In genomic region chr3:171286580-171287249, GRCh38 we compare ENCODE assay signal across 11 cellular contexts.
A peak's percentile ranks its signal among the peaks of the same experiment; 100 is the strongest.
DNase-seq lines count a peak whose midpoint lies in the region; ATAC-seq and TF ChIP-seq lines count a peak whose summit lies in the region.
"Had no signal": no experiment of that assay in that cellular context is flagged by ENCODE, and none has a peak within 500 bp of the region (broad histone marks: within the 10 kb centered on the region; RNA-seq: fewer than 3 reads in every experiment).

No MANE protein-coding gene starts in this region.

- no peaks in the 10 kb centered on the region for H3K9me3 ChIP-seq in CD4-positive, CD25-positive, alpha-beta regulatory T cell (ENCODE audit: control insufficient read depth in 2 of 2, low read length in 2 of 2)

- peak overlapping the region; percentile 35 for H3K27ac ChIP-seq in CD4-positive, CD25-positive, alpha-beta regulatory T cell (ENCODE audit: insufficient read depth, low read length, poor library complexity, severe bottlenecking)

- peaks cover 42% of the 10 kb centered on the region for H3K4me1 ChIP-seq in CD4-positive, CD25-positive, alpha-beta regulatory T cell (ENCODE audit: control insufficient read depth, insufficient read depth, low read length, poor library complexity, severe bottlenecking)

- H3K36me3 ChIP-seq in CD4-positive, CD25-positive, alpha-beta regulatory T cell (ENCODE audit: control insufficient read depth, insufficient read depth, low read length): no peaks in the 10 kb centered on the region

- no peak for TF ChIP-seq CTCF in chondrocyte (IDR thresholded peaks at IDR 0.05)

- peak overlapping the region; percentile 46 to 86 (median 70) for H3K27ac Mint-ChIP-seq in CD4-positive, CD25-positive, alpha-beta regulatory T cell
- H3K27ac Mint-ChIP-seq in chondrocyte (ENCODE audit: unreplicated experiment): peak overlapping the region; percentile 87
- H3K27ac Mint-ChIP-seq: CD14-positive monocyte, naive B cell had no signal

- H3K4me1 Mint-ChIP-seq in CD4-positive, CD25-positive, alpha-beta regulatory T cell: peaks cover 46 to 83% (median 69%) of the 10 kb centered on the region in 4 donors
- H3K4me1 Mint-ChIP-seq in chondrocyte (ENCODE audit: low read depth): peaks cover 74% of the 10 kb centered on the region
- H3K4me1 Mint-ChIP-seq: naive B cell had no signal

- peaks cover 0 to 2% (median 0%) of the 10 kb centered on the region in 7 donors for H3K9me3 Mint-ChIP-seq in CD4-positive, CD25-positive, alpha-beta regulatory T cell
- no peaks in the 10 kb centered on the region for H3K9me3 Mint-ChIP-seq in chondrocyte (ENCODE audit: low read depth)

- H3K4me3 Mint-ChIP-seq in CD4-positive, CD25-positive, alpha-beta regulatory T cell: peak overlapping the region in 3 of 4 donors; percentile 7 to 46 (median 41)
- H3K4me3 Mint-ChIP-seq in chondrocyte (ENCODE audit: unreplicated experiment): no peak overlapping the region
- H3K4me3 Mint-ChIP-seq: CD14-positive monocyte, naive B cell had no signal

- no peaks in the 10 kb centered on the region for H3K27me3 ChIP-seq in CD4-positive, CD25-positive, alpha-beta regulatory T cell (ENCODE audit: control insufficient read depth, insufficient read depth, low read length)

- ATAC-seq in CD4-positive, CD25-positive, alpha-beta regulatory T cell (ENCODE audit: low read depth in 2 of 2): peak; percentile 29 to 33
- ATAC-seq in GM19452 (IDR thresholded peaks at IDR 0.05; ENCODE audit: unreplicated experiment): peak; percentile 43
- ATAC-seq in HG03439 (IDR thresholded peaks at IDR 0.05; ENCODE audit: unreplicated experiment): peak; percentile 51

- H3K27me3 Mint-ChIP-seq in CD4-positive, CD25-positive, alpha-beta regulatory T cell: no peaks in the 10 kb centered on the region
- H3K27me3 Mint-ChIP-seq in chondrocyte (ENCODE audit: low read depth): no peaks in the 10 kb centered on the region
- H3K27me3 Mint-ChIP-seq: naive B cell had no signal

- peak overlapping the region; percentile 46 for H3K4me3 ChIP-seq in CD4-positive, CD25-positive, alpha-beta regulatory T cell (ENCODE audit: low read depth, low read length)

- peaks cover 7% of the 10 kb centered on the region for H3K36me3 Mint-ChIP-seq in CD4-positive, CD25-positive, alpha-beta regulatory T cell
- H3K36me3 Mint-ChIP-seq in chondrocyte (ENCODE audit: low read depth): no peaks in the 10 kb centered on the region
- H3K36me3 Mint-ChIP-seq: CD14-positive monocyte, naive B cell had no signal

- peak in 1 of 3 donors; percentile 64 for DNase-seq in CD4-positive, CD25-positive, alpha-beta regulatory T cell
- no peak for DNase-seq in chondrocyte (ENCODE audit: low spot score)
- no peak for DNase-seq in NCI-H82 (lab: John Stamatoyannopoulos, UW)
- no peak for DNase-seq in NCI-H1417 treated with DMSO at 0.1 percent for 48 hours (lab: John Stamatoyannopoulos, UW)
- no peak for DNase-seq in mucosa of gallbladder (ENCODE audit: low spot score)
- no peak for DNase-seq in H4 (ENCODE audit: low spot score)
- DNase-seq: activated effector memory CD4-positive, alpha-beta T cell treated with Interleukin-2 at 50 U/mL for 16 hours; naive B cell had no signal
